Comparison of ENCODE assay signal across 34 cellular contexts in genomic region chr16:63880948-63881347, GRCh38.
DNase-seq lines count a peak whose midpoint lies in the region; ATAC-seq, FAIRE-seq and TF ChIP-seq lines count a peak whose summit lies in the region.
"Had no signal": no experiment of that assay in that cellular context is flagged by ENCODE, and none has a peak within 500 bp of the region (broad histone marks: within the 10 kb centered on the region; RNA-seq: fewer than 3 reads in every experiment).

No MANE protein-coding gene starts in this region.

- no peak overlapping the region for H2AFZ ChIP-seq in Karpas-422 (ENCODE audit: low read length)

- 95 to 96% methylated on average over 2 of the region's 2 CpGs for WGBS in pancreas, 2 donors

- no peaks in the 10 kb centered on the region for H3K9me3 ChIP-seq in pancreas
- no peaks in the 10 kb centered on the region for H3K9me3 ChIP-seq in Karpas-422 (ENCODE audit: low read length)
- H3K9me3 ChIP-seq: A549; BE2C; BLaER1; BLaER1 treated with 17β-estradiol and CSF1 and Interleukin-3, amounts not matched to agents 10 nM and 100 nM; Caco-2 had no signal

- H3K27me3 ChIP-seq in pancreas (no peaks in the 10 kb centered on the region), dorsolateral prefrontal cortex (no peaks in the 10 kb centered on the region), Karpas-422 (ENCODE audit: low read length) (no peaks in the 10 kb centered on the region)
- H3K27me3 ChIP-seq: BE2C; BLaER1; BLaER1 treated with 17β-estradiol and CSF1 and Interleukin-3, amounts not matched to agents 10 nM and 100 nM had no signal

- ATAC-seq in WTC11, result no peak
- no peak for ATAC-seq in pancreas
- ATAC-seq: A549; CD8-positive, alpha-beta T cell had no signal

- no peak overlapping the region for H3K4me2 ChIP-seq in Karpas-422 (ENCODE audit: low read depth, low read length, poor library complexity, severe bottlenecking)
- H3K4me2 ChIP-seq: A549; BLaER1; BLaER1 treated with 17β-estradiol and CSF1 and Interleukin-3, amounts not matched to agents 10 nM and 100 nM had no signal

- peaks cover 34% of the 10 kb centered on the region for H3K4me1 Mint-ChIP-seq in WTC11
- H3K4me1 Mint-ChIP-seq: B cell; CD14-positive monocyte; CD4-positive, alpha-beta memory T cell; CD4-positive, CD25-positive, alpha-beta regulatory T cell; CD8-positive, alpha-beta memory T cell had no signal

- FAIRE-seq in A204.1 (lab: Jason Lieb, UNC), result peak; percentile 48
- peak; percentile 23 for FAIRE-seq in pancreas (lab: Jason Lieb, UNC)
- FAIRE-seq: A549, D721Med had no signal

- no peak overlapping the region for H3K27ac Mint-ChIP-seq in WTC11
- H3K27ac Mint-ChIP-seq: B cell; CD14-positive monocyte; CD4-positive, alpha-beta memory T cell; CD4-positive, alpha-beta T cell; CD4-positive, CD25-positive, alpha-beta regulatory T cell; CD8-positive, alpha-beta T cell had no signal

- intact Hi-C loops in pancreas (cut with DNase I), result no loop called here
- intact Hi-C loops in dorsolateral prefrontal cortex (cut with DNase I), result no loop called here

- TF ChIP-seq CTCF in WTC11 (IDR thresholded peaks at IDR 0.05) (no peak), pancreas (IDR thresholded peaks at IDR 0.05) (no peak), dorsolateral prefrontal cortex (IDR thresholded peaks at IDR 0.05 in 54 of 56, conservative IDR thresholded peaks at IDR 0.05 in 2 of 56; ENCODE audit: low read depth in 1 of 56, partially characterized antibody in 56 of 56) (no peak)

- no peaks in the 10 kb centered on the region for H3K36me3 Mint-ChIP-seq in WTC11
- H3K36me3 Mint-ChIP-seq: CD14-positive monocyte; CD4-positive, CD25-positive, alpha-beta regulatory T cell; CD8-positive, alpha-beta memory T cell; CD8-positive, alpha-beta T cell had no signal

- peaks cover 24% of the 10 kb centered on the region for H3K27me3 Mint-ChIP-seq in WTC11 (ENCODE audit: low read depth)
- H3K27me3 Mint-ChIP-seq: B cell; CD4-positive, alpha-beta memory T cell; CD4-positive, alpha-beta T cell; CD4-positive, CD25-positive, alpha-beta regulatory T cell; CD8-positive, alpha-beta memory T cell had no signal

- H3K9ac ChIP-seq in Karpas-422 (ENCODE audit: low read length), result no peak overlapping the region
- H3K9ac ChIP-seq: BLaER1; BLaER1 treated with 17β-estradiol and CSF1 and Interleukin-3, amounts not matched to agents 10 nM and 100 nM had no signal

- DNase-seq in WTC11 (ENCODE audit: low spot score), result no peak
- DNase-seq in pancreas, result no peak
- DNase-seq in SK-N-DZ (ENCODE audit: low spot score), result no peak
- DNase-seq in dorsolateral prefrontal cortex, result no peak
- no peak for DNase-seq in Karpas-422
- DNase-seq: 8988T; ACHN; AML-193; BE2C; C1 segment of cervical spinal cord; Caco-2; Calu3; CD4-positive, alpha-beta memory T cell; CD4-positive, alpha-beta T cell; CD4-positive, CD25-positive, alpha-beta regulatory T cell; CD8-positive, alpha-beta memory T cell; CD8-positive, alpha-beta T cell; COR-L47; DMS 273 treated with DMSO at 0.1 percent for 48 hours; DMS153; DMS53; DMS79; DMS79 treated with DMSO at 0.1 percent for 48 hours; DND-41; EL had no signal

- no peaks in the 10 kb centered on the region for H3K9me2 ChIP-seq in Karpas-422 (replicated peaks; ENCODE audit: insufficient read depth, low read length)

- CTCF ChIA-PET in WTC11 (lab: Charles Lee), result no interaction called here

- POLR2A ChIA-PET in WTC11 (lab: Charles Lee), result no interaction called here

- H3K79me2 ChIP-seq in Karpas-422 (ENCODE audit: low read length), result no peaks in the 10 kb centered on the region

- H3K4me1 ChIP-seq in pancreas (no peaks in the 10 kb centered on the region), Karpas-422 (ENCODE audit: low read length) (peaks cover 6% of the 10 kb centered on the region)
- H3K4me1 ChIP-seq: A549; BE2C; BLaER1; BLaER1 treated with 17β-estradiol and CSF1 and Interleukin-3, amounts not matched to agents 10 nM and 100 nM; Caco-2 had no signal

- H3K4me3 Mint-ChIP-seq in WTC11, result no peak overlapping the region
- H3K4me3 Mint-ChIP-seq: B cell; CD14-positive monocyte; CD4-positive, alpha-beta memory T cell; CD4-positive, alpha-beta T cell; CD4-positive, CD25-positive, alpha-beta regulatory T cell; CD8-positive, alpha-beta memory T cell; CD8-positive, alpha-beta T cell had no signal

- H3K27ac ChIP-seq in pancreas (no peak overlapping the region), dorsolateral prefrontal cortex (no peak overlapping the region), Karpas-422 (ENCODE audit: low read length) (no peak overlapping the region)
- H3K27ac ChIP-seq: 22Rv1; A549; BLaER1; BLaER1 treated with 17β-estradiol and CSF1 and Interleukin-3, amounts not matched to agents 10 nM and 100 nM; C4-2B had no signal

- H3K4me3 ChIP-seq in pancreas (no peak overlapping the region), dorsolateral prefrontal cortex (no peak overlapping the region), Karpas-422 (ENCODE audit: low read length) (no peak overlapping the region)
- H3K4me3 ChIP-seq: A549; BLaER1; BLaER1 treated with 17β-estradiol and CSF1 and Interleukin-3, amounts not matched to agents 10 nM and 100 nM had no signal

- H3K9me3 Mint-ChIP-seq in WTC11, result no peaks in the 10 kb centered on the region

- H3K36me3 ChIP-seq in pancreas (no peaks in the 10 kb centered on the region), Karpas-422 (ENCODE audit: insufficient read depth, low read length) (no peaks in the 10 kb centered on the region)
- H3K36me3 ChIP-seq: BE2C; BLaER1; BLaER1 treated with 17β-estradiol and CSF1 and Interleukin-3, amounts not matched to agents 10 nM and 100 nM had no signal

- no peaks in the 10 kb centered on the region for H4K20me1 ChIP-seq in Karpas-422 (ENCODE audit: insufficient read depth, low read depth, low read length)
- H4K20me1 ChIP-seq: BLaER1; BLaER1 treated with 17β-estradiol and CSF1 and Interleukin-3, amounts not matched to agents 10 nM and 100 nM had no signal

TF ChIP-seq in WTC11, 78 proteins besides CTCF, POLR2A, EP300 and RAD21:
- no peak for TF ChIP-seq ELF4 (CRISPR knock-in tag; IDR thresholded peaks at IDR 0.05; ENCODE audit: low read depth)
- peak; percentile 97 for TF ChIP-seq HMGA2 (CRISPR knock-in tag; IDR thresholded peaks at IDR 0.05)
